16 cellular contexts compared by ENCODE assay signal in genomic region chr3:146368882-146369523, GRCh38.
DNase-seq lines count a peak whose midpoint lies in the region; ATAC-seq and TF ChIP-seq lines count a peak whose summit lies in the region.
"Had no signal": no experiment of that assay in that cellular context is flagged by ENCODE, and none has a peak within 500 bp of the region (broad histone marks: within the 10 kb centered on the region; RNA-seq: fewer than 3 reads in every experiment).

No MANE protein-coding gene starts in this region.

- H3K9me3 ChIP-seq in endodermal cell (ENCODE audit: control insufficient read depth, low read length) (peaks cover 53% of the 10 kb centered on the region), mucosa of descending colon (no peaks in the 10 kb centered on the region)

- intact Hi-C loops in mucosa of descending colon (cut with DNase I, micrococcal nuclease): no loop called here

- no peak overlapping the region for H3K27ac ChIP-seq in endodermal cell (ENCODE audit: low read depth, low read length)
- H3K27ac ChIP-seq: BLaER1 treated with 17β-estradiol and CSF1 and Interleukin-3, amounts not matched to agents 10 nM and 100 nM; C4-2B had no signal

- no peak for TF ChIP-seq CTCF in endodermal cell (conservative IDR thresholded peaks at IDR 0.05)
- no peak for TF ChIP-seq CTCF in mucosa of descending colon (IDR thresholded peaks at IDR 0.05)

- 90 to 100% methylated on average over 2 to 3 of the region's 3 CpGs for WGBS in endodermal cell (ENCODE audit: insufficient coverage in 1 of 2, insufficient read length in 1 of 2), 2 experiments

- H3K4me3 ChIP-seq in endodermal cell (ENCODE audit: low read length) (peak overlapping the region; percentile 59), mucosa of descending colon (no peak overlapping the region)
- H3K4me3 ChIP-seq: BLaER1 treated with 17β-estradiol and CSF1 and Interleukin-3, amounts not matched to agents 10 nM and 100 nM had no signal

- no peaks in the 10 kb centered on the region for H3K36me3 ChIP-seq in endodermal cell (ENCODE audit: control insufficient read depth, insufficient read depth, low read length)
- H3K36me3 ChIP-seq in mucosa of descending colon (ENCODE audit: low read depth): no peaks in the 10 kb centered on the region
- H3K36me3 ChIP-seq: BLaER1 treated with 17β-estradiol and CSF1 and Interleukin-3, amounts not matched to agents 10 nM and 100 nM had no signal

- no peak for DNase-seq in endodermal cell
- no peak for DNase-seq in mucosa of descending colon
- DNase-seq in GM19238 (ENCODE audit: insufficient read length, low spot score): no peak
- DNase-seq in stimulated activated CD4-positive, alpha-beta T cell treated with anti-CD3 and anti-CD28 coated beads, Interleukin-1b, Interleukin-23, amount 100 ng/mL, for 48 hours: no peak
- DNase-seq: 8988T; AML-193; Caco-2; Calu3; CD4-positive, alpha-beta T cell; CD8-positive, alpha-beta T cell; DMS79 treated with DMSO at 0.1 percent for 48 hours; GF-D8 had no signal

- ATAC-seq in mucosa of descending colon (peak; percentile 79), HG03196 (IDR thresholded peaks at IDR 0.05; ENCODE audit: unreplicated experiment) (no peak)
- ATAC-seq: CD8-positive, alpha-beta T cell had no signal

- H3K36me3 Mint-ChIP-seq in endodermal cell (ENCODE audit: low read depth): peaks cover 11% of the 10 kb centered on the region
- H3K36me3 Mint-ChIP-seq: CD8-positive, alpha-beta T cell had no signal

- H3K27ac Mint-ChIP-seq in endodermal cell: no peak overlapping the region
- H3K27ac Mint-ChIP-seq: B cell; CD4-positive, alpha-beta T cell; CD8-positive, alpha-beta T cell had no signal

- H3K4me3 Mint-ChIP-seq in endodermal cell: no peak overlapping the region
- H3K4me3 Mint-ChIP-seq: B cell; CD4-positive, alpha-beta T cell; CD8-positive, alpha-beta T cell had no signal

- H3K9me3 Mint-ChIP-seq in endodermal cell: peaks cover 33% of the 10 kb centered on the region

- no peaks in the 10 kb centered on the region for H3K27me3 ChIP-seq in endodermal cell (ENCODE audit: control insufficient read depth, insufficient read depth, low read length, poor library complexity, severe bottlenecking)
- H3K27me3 ChIP-seq: BLaER1 treated with 17β-estradiol and CSF1 and Interleukin-3, amounts not matched to agents 10 nM and 100 nM had no signal

- H3K4me1 ChIP-seq in endodermal cell (ENCODE audit: control insufficient read depth, insufficient read depth, low read length): no peaks in the 10 kb centered on the region
- H3K4me1 ChIP-seq in mucosa of descending colon (ENCODE audit: low read depth): no peaks in the 10 kb centered on the region
- H3K4me1 ChIP-seq: BLaER1 treated with 17β-estradiol and CSF1 and Interleukin-3, amounts not matched to agents 10 nM and 100 nM; Caco-2 had no signal

- H3K9ac ChIP-seq in endodermal cell (ENCODE audit: extremely low read depth, low read length, poor library complexity, severe bottlenecking): no peak overlapping the region
- H3K9ac ChIP-seq: BLaER1 treated with 17β-estradiol and CSF1 and Interleukin-3, amounts not matched to agents 10 nM and 100 nM had no signal

- H3K27me3 Mint-ChIP-seq in endodermal cell (ENCODE audit: insufficient read depth): no peaks in the 10 kb centered on the region
- H3K27me3 Mint-ChIP-seq: B cell had no signal

- peaks cover 19% of the 10 kb centered on the region for H3K4me1 Mint-ChIP-seq in endodermal cell
- H3K4me1 Mint-ChIP-seq: B cell had no signal
